In the genomic region with DNA sequence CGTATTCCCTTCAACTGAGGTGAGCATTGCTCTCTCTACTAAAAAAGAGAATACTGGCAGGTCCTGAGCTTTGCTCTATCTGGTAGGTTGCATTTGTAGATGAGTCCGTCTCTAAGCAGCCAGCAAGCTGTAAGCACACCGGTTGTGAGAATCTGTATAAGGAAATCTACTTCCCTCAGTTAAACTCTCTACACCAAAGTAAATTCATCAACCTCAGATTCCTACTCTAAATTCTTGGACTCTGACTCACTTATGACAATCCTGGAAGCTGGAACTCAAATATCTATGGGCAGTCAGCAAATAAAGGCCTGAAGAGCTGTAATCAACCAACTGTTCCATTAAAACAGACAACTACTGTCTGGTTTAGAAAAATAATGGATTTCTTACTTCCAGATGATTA, we compare ENCODE assay signal across 11 cellular contexts. TPM values are rescaled to one million over a fixed set of nuclear protein-coding genes. Genes with fewer than 3 reads are reported as not detected.
DNase-seq lines count a peak whose midpoint lies in the region; ATAC-seq, FAIRE-seq and TF ChIP-seq lines count a peak whose summit lies in the region.
"Had no signal": no experiment of that assay in that cellular context is flagged by ENCODE, and none has a peak within 500 bp of the region (broad histone marks: within the 10 kb centered on the region; RNA-seq: fewer than 3 reads in every experiment).

No MANE protein-coding gene starts in this region.

- H3K36me3 ChIP-seq in right atrium auricular region = no peaks in the 10 kb centered on the region

- DNase-seq in H54 (ENCODE audit: insufficient read length, low spot score) (no peak), amniotic stem cell (lab: John Stamatoyannopoulos, UW) (peak; percentile 26), right atrium auricular region (ENCODE audit: low spot score) (no peak), sciatic nerve (ENCODE audit: low spot score) (no peak), NCI-H2029 treated with DMSO at 0.1 percent for 48 hours (lab: John Stamatoyannopoulos, UW) (no peak), posterior cingulate gyrus (no peak)
- DNase-seq: NCI-H1930; nephron progenitor cell; stimulated activated naive CD8-positive, alpha-beta T cell treated with anti-CD3 and anti-CD28 coated beads, Interleukin-15, Interleukin-2, amounts not matched to agents 100 U/mL and 50 U/mL, for 24 hours had no signal

- H3K27ac ChIP-seq in right atrium auricular region = peak overlapping the region; percentile 24 to 67

- no peaks in the 10 kb centered on the region for H3K27me3 ChIP-seq in right atrium auricular region

- H3K9me3 ChIP-seq in right atrium auricular region = no peaks in the 10 kb centered on the region

- intact Hi-C loops in sciatic nerve (cut with DNase I) (no loop called here), posterior cingulate gyrus (cut with DNase I) (no loop called here)

- ATAC-seq in sciatic nerve (peak; percentile 54), HG02763 (IDR thresholded peaks at IDR 0.05; ENCODE audit: unreplicated experiment) (no peak)
- ATAC-seq in activated CD4-positive, CD25-positive, alpha-beta regulatory T cell treated with anti-CD3 and anti-CD28 coated beads, Interleukin-2, amount 50 U/mL, for 24 hours = no peak
- ATAC-seq: stimulated activated naive CD8-positive, alpha-beta T cell treated with anti-CD3 and anti-CD28 coated beads, Interleukin-15, Interleukin-2, amounts not matched to agents 100 U/mL and 50 U/mL, for 24 hours had no signal

- H3K4me1 ChIP-seq in right atrium auricular region = peaks cover 0 to 58% of the 10 kb centered on the region in 2 donors

- no peak for TF ChIP-seq POLR2A in H54 (IDR thresholded peaks at IDR 0.05; ENCODE audit: low read depth, low read length)

- TF ChIP-seq CTCF in right atrium auricular region (IDR thresholded peaks at IDR 0.05) = no peak

- no peak overlapping the region for H3K4me3 ChIP-seq in right atrium auricular region

- FAIRE-seq in H54 (lab: Jason Lieb, UNC) = peak; percentile 66

RNA-seq across cellular contexts. Expression of gene FAT1, which starts 37.9 kb away (rescaled TPM):
- total RNA-seq in right atrium auricular region = 10 to 100 TPM; 70.3 to 89.5 TPM
- 151 TPM for total RNA-seq in sciatic nerve
